15 cellular contexts compared by ENCODE assay signal in genomic region chr6:3524461-3524860, GRCh38.
DNase-seq lines count a peak whose midpoint lies in the region; ATAC-seq and TF ChIP-seq lines count a peak whose summit lies in the region.
"Had no signal": no experiment of that assay in that cellular context is flagged by ENCODE, and none has a peak within 500 bp of the region (broad histone marks: within the 10 kb centered on the region; RNA-seq: fewer than 3 reads in every experiment).

No MANE protein-coding gene starts in this region.

- DNase-seq in NCI-H226 (peak; percentile 56), foreskin melanocyte (peak; percentile 5), testis (no peak), progenitor cell of endocrine pancreas (ENCODE audit: low spot score, unreplicated experiment) (no peak), activated gamma-delta T cell (lab: John Stamatoyannopoulos, UW) (no peak)
- DNase-seq: 8988T; C1 segment of cervical spinal cord; CD4-positive, CD25-positive, alpha-beta regulatory T cell; CD8-positive, alpha-beta memory T cell; COR-L47; GDM1; H9 had no signal

- H3K27me3 Mint-ChIP-seq in progenitor cell of endocrine pancreas: peaks cover 23% of the 10 kb centered on the region

- H3K27me3 ChIP-seq in BLaER1 treated with 17β-estradiol and CSF1 and Interleukin-3, amounts not matched to agents 10 nM and 100 nM: no peaks in the 10 kb centered on the region
- H3K27me3 ChIP-seq in testis: no peaks in the 10 kb centered on the region

- H3K9me3 ChIP-seq in BLaER1 treated with 17β-estradiol and CSF1 and Interleukin-3, amounts not matched to agents 10 nM and 100 nM (replicated peaks in 1 of 11): no peaks in the 10 kb centered on the region
- no peaks in the 10 kb centered on the region for H3K9me3 ChIP-seq in testis

- no peak overlapping the region for H3K27ac Mint-ChIP-seq in progenitor cell of endocrine pancreas
- H3K27ac Mint-ChIP-seq: CD4-positive, CD25-positive, alpha-beta regulatory T cell; H9 had no signal

- no peak for TF ChIP-seq POLR2A in testis (IDR thresholded peaks at IDR 0.05)

- H4K20me1 ChIP-seq in BLaER1 treated with 17β-estradiol and CSF1 and Interleukin-3, amounts not matched to agents 10 nM and 100 nM: no peaks in the 10 kb centered on the region

- intact Hi-C loops in testis (cut with DNase I; ENCODE audit: low total_unique reads): no loop called here

- peak overlapping the region in 6 of 11 experiments; percentile 21 to 35 (median 27); a peak in 7 of 22 replicates for H3K4me2 ChIP-seq in BLaER1 treated with 17β-estradiol and CSF1 and Interleukin-3, amounts not matched to agents 10 nM and 100 nM

- ATAC-seq in HG03280 (IDR thresholded peaks at IDR 0.05; ENCODE audit: unreplicated experiment): no peak
- ATAC-seq: HepG2 had no signal

- peaks cover 7% of the 10 kb centered on the region for H3K4me1 Mint-ChIP-seq in progenitor cell of endocrine pancreas (ENCODE audit: low read depth)
- H3K4me1 Mint-ChIP-seq: CD4-positive, CD25-positive, alpha-beta regulatory T cell; CD8-positive, alpha-beta memory T cell had no signal

- no peak overlapping the region for H3K9ac ChIP-seq in BLaER1 treated with 17β-estradiol and CSF1 and Interleukin-3, amounts not matched to agents 10 nM and 100 nM

- no peaks in the 10 kb centered on the region for H3K36me3 ChIP-seq in BLaER1 treated with 17β-estradiol and CSF1 and Interleukin-3, amounts not matched to agents 10 nM and 100 nM
- no peaks in the 10 kb centered on the region for H3K36me3 ChIP-seq in testis (ENCODE audit: low read depth, missing control alignments)

- 73 to 93% methylated on average over 2 of the region's 2 CpGs for WGBS in testis, 2 donors

- H3K36me3 Mint-ChIP-seq in progenitor cell of endocrine pancreas (ENCODE audit: insufficient read depth): no peaks in the 10 kb centered on the region
- H3K36me3 Mint-ChIP-seq: CD4-positive, CD25-positive, alpha-beta regulatory T cell; CD8-positive, alpha-beta memory T cell had no signal

- no peak overlapping the region for H3K4me3 ChIP-seq in BLaER1 treated with 17β-estradiol and CSF1 and Interleukin-3, amounts not matched to agents 10 nM and 100 nM
- no peak overlapping the region for H3K4me3 ChIP-seq in testis

- H3K27ac ChIP-seq in BLaER1 treated with 17β-estradiol and CSF1 and Interleukin-3, amounts not matched to agents 10 nM and 100 nM: no peak overlapping the region
- H3K27ac ChIP-seq in testis: no peak overlapping the region

- peaks cover 0 to 10% (median 6%) of the 10 kb centered on the region in 10 experiments; a peak in 10 of 20 replicates for H3K4me1 ChIP-seq in BLaER1 treated with 17β-estradiol and CSF1 and Interleukin-3, amounts not matched to agents 10 nM and 100 nM
- no peaks in the 10 kb centered on the region for H3K4me1 ChIP-seq in testis

- no peak overlapping the region for H3K4me3 Mint-ChIP-seq in progenitor cell of endocrine pancreas (ENCODE audit: low read depth)
- H3K4me3 Mint-ChIP-seq: CD4-positive, CD25-positive, alpha-beta regulatory T cell; CD8-positive, alpha-beta memory T cell; H9 had no signal

- TF ChIP-seq CTCF in testis (IDR thresholded peaks at IDR 0.05): no peak
- no peak for TF ChIP-seq CTCF in progenitor cell of endocrine pancreas (IDR thresholded peaks at IDR 0.05; ENCODE audit: unreplicated experiment)

- H3K9me3 Mint-ChIP-seq in progenitor cell of endocrine pancreas (ENCODE audit: low read depth): no peaks in the 10 kb centered on the region
- H3K9me3 Mint-ChIP-seq: CD4-positive, CD25-positive, alpha-beta regulatory T cell; CD8-positive, alpha-beta memory T cell had no signal

Comparison
In these comparisons a context has a peak if more than half of its experiments do, and no peak if none do; other contexts are left out.
1. DNase-seq: peak in NCI-H226 (single experiment) and foreskin melanocyte (single experiment); none in testis (single experiment), progenitor cell of endocrine pancreas (single experiment) and activated gamma-delta T cell (single experiment).